Comparison of ENCODE assay signal across 23 cellular contexts in the genomic region with DNA sequence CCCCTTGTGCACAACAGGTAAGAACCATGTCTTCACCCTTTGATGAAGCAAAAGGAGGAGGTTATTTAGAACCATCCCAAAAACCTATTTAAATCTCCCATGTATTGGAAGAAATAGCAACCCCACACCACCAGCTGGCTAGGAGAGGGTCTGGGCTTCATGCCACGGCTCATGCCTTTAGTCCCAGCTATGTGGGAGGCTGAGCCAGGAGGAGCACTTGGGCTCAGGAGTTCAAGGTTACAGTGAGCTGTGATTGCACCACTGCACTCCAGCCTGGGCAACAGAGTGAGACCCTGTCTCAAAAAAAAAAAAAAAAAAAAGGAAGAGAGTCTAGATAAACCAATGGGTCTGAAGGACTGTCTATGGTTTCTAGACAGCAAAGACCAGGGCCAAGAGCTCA.
"Had no signal": no experiment of that assay in that cellular context is flagged by ENCODE, and none has a peak within 500 bp of the region (broad histone marks: within the 10 kb centered on the region; RNA-seq: fewer than 3 reads in every experiment).

No MANE protein-coding gene starts in this region.

- ATAC-seq: esophagus mucosa; gastrocnemius medialis; left lobe of liver; natural killer cell; sciatic nerve; stimulated activated effector memory CD8-positive, alpha-beta T cell treated with anti-CD3 and anti-CD28 coated beads, Interleukin-12 subunit alpha, Interleukin-12 subunit beta, amount 100 ng/mL, for 72 hours had no signal

- H3K27ac ChIP-seq: epithelial cell of prostate, gastrocnemius medialis, hepatocyte, parathyroid adenoma, stomach, thyroid gland had no signal

- H3K4me3 ChIP-seq: gastrocnemius medialis, hepatocyte, lung, smooth muscle cell, stomach, thyroid gland had no signal

- H3K4me1 ChIP-seq: parathyroid adenoma, stomach had no signal

- H3K36me3 ChIP-seq: gastrocnemius medialis, stomach, thyroid gland had no signal

- H3K9me3 ChIP-seq: gastrocnemius medialis, stomach, thyroid gland had no signal

- H3K27me3 ChIP-seq: gastrocnemius medialis, thyroid gland had no signal

- DNase-seq: effector CD8-positive, alpha-beta T cell; endodermal cell; foreskin fibroblast; gastrocnemius medialis; head of caudate nucleus; kidney; natural killer cell; stimulated activated CD4-positive, alpha-beta T cell treated with anti-CD3 and anti-CD28 coated beads, Interleukin-12 subunit alpha, Interleukin-12 subunit beta, amount 100 ng/mL, for 4 hours; stimulated activated CD4-positive, alpha-beta T cell treated with anti-CD3 and anti-CD28 coated beads, Interleukin-2, amount 100 ng/mL, for 24 hours; stimulated activated CD4-positive, alpha-beta T cell treated with anti-CD3 and anti-CD28 coated beads, Interleukin-4, amount 100 ng/mL, for 24 hours; stimulated activated naive CD4-positive, alpha-beta T cell treated with Interleukin-2 at 50 U/mL for 16 hours; stomach; trophoblast cell had no signal
